In the genomic region with DNA sequence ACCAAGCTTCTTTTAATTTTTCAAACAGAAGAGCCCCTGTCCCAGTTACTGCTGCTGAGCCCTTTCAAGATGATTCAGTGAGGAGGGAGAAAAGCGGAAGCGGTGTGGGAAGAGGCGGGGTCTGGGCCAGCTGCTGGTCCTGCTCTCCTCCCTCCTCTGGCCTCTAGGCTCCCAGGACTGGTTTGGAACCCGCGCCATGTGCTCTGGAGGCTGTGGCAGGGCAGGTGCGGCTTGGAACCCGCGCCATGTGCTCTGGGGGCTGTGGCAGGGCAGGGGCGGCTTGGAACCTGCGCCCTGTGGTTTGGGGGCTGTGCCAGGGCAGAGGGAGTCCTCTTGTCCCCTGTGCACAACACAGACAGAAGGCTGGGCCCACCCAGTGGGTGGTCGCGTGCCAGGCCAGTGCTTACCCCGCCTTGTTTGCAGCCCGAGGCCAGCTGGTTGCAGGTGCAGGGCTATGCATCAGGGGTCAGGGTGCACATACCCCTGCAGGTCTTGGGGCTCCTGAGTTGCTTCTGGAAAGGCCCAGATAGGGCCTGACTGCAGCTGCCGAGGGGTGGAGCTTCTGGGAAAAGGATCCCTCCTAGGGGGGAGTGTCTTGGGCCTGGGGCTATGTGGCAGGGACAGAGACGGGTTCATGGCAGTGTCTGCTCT, we compare ENCODE assay signal across 12 cellular contexts. TPM values are rescaled to one million over a fixed set of nuclear protein-coding genes. Genes with fewer than 3 reads are reported as not detected.
DNase-seq lines count a peak whose midpoint lies in the region; ATAC-seq, FAIRE-seq and TF ChIP-seq lines count a peak whose summit lies in the region.
"Had no signal": no experiment of that assay in that cellular context is flagged by ENCODE, and none has a peak within 500 bp of the region (broad histone marks: within the 10 kb centered on the region; RNA-seq: fewer than 3 reads in every experiment).

No MANE protein-coding gene starts in this region.

- ATAC-seq in activated CD8-positive, alpha-beta T cell treated with anti-CD3 and anti-CD28 coated beads for 36 hours, result no peak
- ATAC-seq in GM21423 (IDR thresholded peaks at IDR 0.05; ENCODE audit: unreplicated experiment), result no peak
- ATAC-seq in left ventricle myocardium superior, result no peak
- ATAC-seq in left cardiac atrium, result no peak
- ATAC-seq: psoas muscle had no signal

- peak overlapping the region; percentile 94 for H3K14ac ChIP-seq in neuronal stem cell (ENCODE audit: low read length)

- H3K27ac Mint-ChIP-seq in activated CD8-positive, alpha-beta T cell treated with anti-CD3 and anti-CD28 coated beads for 36 hours, result peak overlapping the region; percentile 34

- H4K91ac ChIP-seq in neuronal stem cell (ENCODE audit: low read depth, low read length, poor library complexity), result no peak overlapping the region

- H3K18ac ChIP-seq in neuronal stem cell (ENCODE audit: low read length), result peak overlapping the region; percentile 95

- H3K27ac ChIP-seq in Karpas-422 (ENCODE audit: low read length) (no peak overlapping the region), neuronal stem cell (replicated peaks; ENCODE audit: low read length) (no peak overlapping the region)
- H3K27ac ChIP-seq: psoas muscle had no signal

- intact Hi-C loops in activated CD8-positive, alpha-beta T cell treated with anti-CD3 and anti-CD28 coated beads for 36 hours (cut with micrococcal nuclease), result loop anchor here (10.0 kb wide), 1 partner anchor 149 kb away; no protein-coding TSS in a partner anchor
- intact Hi-C loops in left ventricle myocardium superior (cut with micrococcal nuclease), result no loop called here
- intact Hi-C loops in left cardiac atrium (cut with DNase I), result no loop called here

- no peak overlapping the region for H2BK5ac ChIP-seq in neuronal stem cell (ENCODE audit: low read length)

- peak overlapping the region; percentile 66 for H3K4ac ChIP-seq in neuronal stem cell (ENCODE audit: low read length)

- H2AK5ac ChIP-seq in neuronal stem cell (ENCODE audit: low read depth, low read length), result no peak overlapping the region

- no peaks in the 10 kb centered on the region for H4K20me1 ChIP-seq in Karpas-422 (ENCODE audit: insufficient read depth, low read depth, low read length)

- H3K4me1 ChIP-seq in Karpas-422 (ENCODE audit: low read length), result peaks cover 10% of the 10 kb centered on the region
- peaks cover 3 to 7% of the 10 kb centered on the region in 2 donors for H3K4me1 ChIP-seq in neuronal stem cell (ENCODE audit: control insufficient read depth in 2 of 2, insufficient read depth in 1 of 2, low read depth in 1 of 2, low read length in 2 of 2)
- H3K4me1 ChIP-seq: psoas muscle had no signal

- no peak for FAIRE-seq in GM12891 (lab: Jason Lieb, UNC)
- FAIRE-seq: endothelial cell of umbilical vein, H54 had no signal

- CTCF ChIA-PET in activated CD8-positive, alpha-beta T cell treated with anti-CD3 and anti-CD28 coated beads for 36 hours (lab: Charles Lee), result interaction anchor here (2.6 to 3.5 kb wide), 2 partner anchors 12 to 151 kb away, joined by 10 to 14 read pairs; no protein-coding TSS in a partner anchor

- H3K23ac ChIP-seq in neuronal stem cell (ENCODE audit: low read depth, low read length, poor library complexity), result no peak overlapping the region

- H3K9ac ChIP-seq in Karpas-422 (ENCODE audit: low read length) (peak overlapping the region; percentile 44), neuronal stem cell (ENCODE audit: low read depth, low read length, poor library complexity) (no peak overlapping the region)

- no peak for TF ChIP-seq CTCF in activated CD8-positive, alpha-beta T cell treated with anti-CD3 and anti-CD28 coated beads for 36 hours (IDR thresholded peaks at IDR 0.05)

- H2AFZ ChIP-seq in Karpas-422 (ENCODE audit: low read length) (peak overlapping the region; percentile 93), neuronal stem cell (ENCODE audit: low read length) (peak overlapping the region; percentile 56)

- H2BK12ac ChIP-seq in neuronal stem cell (ENCODE audit: low read length), result peak overlapping the region; percentile 84

- H3K9me3 ChIP-seq in Karpas-422 (ENCODE audit: low read length) (no peaks in the 10 kb centered on the region), neuronal stem cell (replicated peaks in 1 of 2; ENCODE audit: control insufficient read depth in 2 of 2, insufficient read depth in 1 of 2, low read depth in 1 of 2, low read length in 2 of 2) (no peaks in the 10 kb centered on the region)
- H3K9me3 ChIP-seq: psoas muscle had no signal

- POLR2A ChIA-PET in activated CD8-positive, alpha-beta T cell treated with anti-CD3 and anti-CD28 coated beads for 36 hours (lab: Charles Lee), result no interaction called here

- H2BK15ac ChIP-seq in neuronal stem cell (ENCODE audit: low read length), result no peak overlapping the region

- H3K4me2 ChIP-seq in Karpas-422 (ENCODE audit: low read depth, low read length, poor library complexity, severe bottlenecking) (peak overlapping the region; percentile 48), neuronal stem cell (ENCODE audit: insufficient read depth, low read length, poor library complexity, severe bottlenecking) (no peak overlapping the region)

- H3K36me3 ChIP-seq in Karpas-422 (ENCODE audit: insufficient read depth, low read length) (no peaks in the 10 kb centered on the region), neuronal stem cell (replicated peaks in 1 of 2; ENCODE audit: control insufficient read depth in 2 of 2, insufficient read depth in 2 of 2, low read length in 2 of 2) (no peaks in the 10 kb centered on the region)

- DNase-seq in GM12891 (ENCODE audit: insufficient read length, low spot score) (peak; percentile 39), Karpas-422 (peak; percentile 67), neuronal stem cell (ENCODE audit: low spot score) (no peak), GM03348 (ENCODE audit: low spot score) (no peak), left ventricle myocardium superior (no peak), left cardiac atrium (no peak)
- peak; percentile 66 for DNase-seq in activated CD8-positive, alpha-beta T cell treated with anti-CD3 and anti-CD28 coated beads for 36 hours
- DNase-seq: psoas muscle had no signal

- H3K79me2 ChIP-seq in Karpas-422 (ENCODE audit: low read length), result no peaks in the 10 kb centered on the region

- no CpG with 5 or more reads among the region's 16 CpGs for whole genome bisulfite sequencing in neuronal stem cell (ENCODE audit: extremely low coverage in 2 of 2, insufficient read length in 2 of 2, insufficient replicate concordance in 1 of 2), 2 donors

- H3K27me3 ChIP-seq in Karpas-422 (ENCODE audit: low read length) (no peaks in the 10 kb centered on the region), neuronal stem cell (ENCODE audit: control insufficient read depth in 3 of 3, insufficient read depth in 3 of 3, low read depth in 1 of 3, low read length in 3 of 3) (no peaks in the 10 kb centered on the region)

- peaks cover 23% of the 10 kb centered on the region for H3K4me1 Mint-ChIP-seq in activated CD8-positive, alpha-beta T cell treated with anti-CD3 and anti-CD28 coated beads for 36 hours (ENCODE audit: low read depth)

- no peaks in the 10 kb centered on the region for H3K79me1 ChIP-seq in neuronal stem cell (ENCODE audit: low read depth, low read length)

- H3K4me3 Mint-ChIP-seq in activated CD8-positive, alpha-beta T cell treated with anti-CD3 and anti-CD28 coated beads for 36 hours, result peak overlapping the region; percentile 44

- H3K9me2 ChIP-seq in Karpas-422 (replicated peaks; ENCODE audit: insufficient read depth, low read length), result no peaks in the 10 kb centered on the region

- no peak overlapping the region for H2BK120ac ChIP-seq in neuronal stem cell (ENCODE audit: low read depth, low read length)

- H3K9me3 Mint-ChIP-seq in activated CD8-positive, alpha-beta T cell treated with anti-CD3 and anti-CD28 coated beads for 36 hours, result no peaks in the 10 kb centered on the region

- no peak overlapping the region for H4K8ac ChIP-seq in neuronal stem cell (ENCODE audit: low read depth, low read length)

- H3K36me3 Mint-ChIP-seq in activated CD8-positive, alpha-beta T cell treated with anti-CD3 and anti-CD28 coated beads for 36 hours (ENCODE audit: low read depth), result no peaks in the 10 kb centered on the region

- no peak for TF ChIP-seq POLR2A in GM12891 (IDR thresholded peaks at IDR 0.05; ENCODE audit: low read depth, low read length)

- peak overlapping the region; percentile 33; the same call in 1 of the 2 replicates for H3K4me3 ChIP-seq in Karpas-422 (ENCODE audit: low read length)
- no peak overlapping the region for H3K4me3 ChIP-seq in neuronal stem cell (ENCODE audit: low read length in 2 of 2)
- H3K4me3 ChIP-seq: psoas muscle had no signal

- peaks cover 2% of the 10 kb centered on the region for H3K27me3 Mint-ChIP-seq in activated CD8-positive, alpha-beta T cell treated with anti-CD3 and anti-CD28 coated beads for 36 hours

TF ChIP-seq in GM12891, 5 proteins besides CTCF, POLR2A, EP300 and RAD21:
- TF ChIP-seq SPI1 (IDR thresholded peaks at IDR 0.05; ENCODE audit: low read depth, low read length) (peak; percentile 90), TAF1 (IDR thresholded peaks at IDR 0.05; ENCODE audit: low read depth, low read length) (no peak)

RNA-seq across cellular contexts. Expression of a gene that starts 12.2 kb away (rescaled TPM):
- not detected for polyA plus RNA-seq in GM12891 (2012; ENCODE audit: low read depth, missing spikeins)
- total RNA-seq in Karpas-422 (2014; rRNA removed; shearing (Covaris generic); ENCODE audit: low replicate concordance), result not detected in 2 replicates
- total RNA-seq in activated CD8-positive, alpha-beta T cell treated with anti-CD3 and anti-CD28 coated beads for 36 hours, result under 1 TPM in 1 of 2 experiments, not detected in 1; 0.60 TPM
- polyA plus RNA-seq in neuronal stem cell (2013, experiment 1 of 2), result not detected
- polyA plus RNA-seq in neuronal stem cell (2013, experiment 2 of 2), result 0.11 TPM
- total RNA-seq in left ventricle myocardium superior, result not detected
- total RNA-seq in left cardiac atrium, result under 1 TPM in 1 of 2 donors, not detected in 1; 0.68 TPM
- total RNA-seq: endothelial cell of umbilical vein, psoas muscle had no signal
- polyA plus RNA-seq: endothelial cell of umbilical vein, psoas muscle, urinary bladder had no signal

Comparison
In these comparisons a context has a peak if more than half of its experiments do, and no peak if none do; other contexts are left out.
1. DNase-seq: peak in GM12891 (single experiment), Karpas-422 (single experiment) and activated CD8-positive, alpha-beta T cell treated with anti-CD3 and anti-CD28 coated beads for 36 hours (single experiment); none in neuronal stem cell (single experiment), GM03348 (single experiment), left ventricle myocardium superior (single experiment) and left cardiac atrium (single experiment).